In the genomic region with DNA sequence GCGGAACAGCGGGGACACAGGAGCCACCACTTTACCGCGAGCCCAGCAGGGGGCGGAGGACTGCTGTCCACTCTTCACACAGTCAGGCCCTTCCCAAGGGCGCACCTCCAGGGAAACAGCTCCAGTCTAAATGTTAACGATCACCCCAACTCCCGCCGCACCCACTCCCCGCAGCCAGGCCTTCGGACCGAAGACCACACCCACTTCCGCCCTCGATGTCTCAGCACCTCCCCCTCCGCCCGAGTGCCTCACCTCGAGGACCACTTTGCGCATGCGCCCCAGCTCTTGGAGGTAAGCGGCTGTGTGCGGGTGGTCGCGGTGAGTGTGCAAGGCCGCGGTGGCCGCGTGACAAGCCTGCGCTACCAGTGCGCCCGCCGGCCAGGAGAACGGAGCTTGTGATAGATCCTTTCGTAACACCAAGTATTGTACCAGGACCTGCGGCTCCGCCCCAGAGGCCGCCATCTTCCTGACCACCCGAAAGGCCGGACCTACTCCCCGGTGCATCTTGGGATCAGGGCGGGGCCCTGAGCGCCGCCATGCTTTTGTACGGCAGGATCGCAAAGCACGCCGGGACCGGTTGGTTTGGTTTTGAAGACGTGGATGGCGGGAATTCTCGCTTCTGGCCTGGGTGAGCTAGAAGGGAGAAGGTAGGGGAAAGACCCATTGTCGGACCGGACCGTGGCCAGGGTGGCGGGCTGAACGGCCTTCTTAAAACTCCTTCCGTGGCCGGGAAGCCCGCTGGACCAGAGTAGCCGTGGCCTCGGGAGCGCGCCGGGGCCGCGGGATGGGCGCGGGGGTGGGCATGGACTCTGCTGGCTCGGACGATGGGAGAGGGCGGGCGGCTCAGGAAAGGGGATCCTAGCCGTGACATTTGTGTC, we compare ENCODE assay signal across 8 cellular contexts.
DNase-seq lines count a peak whose midpoint lies in the region; ATAC-seq lines count a peak whose summit lies in the region.

A gene with protein sequence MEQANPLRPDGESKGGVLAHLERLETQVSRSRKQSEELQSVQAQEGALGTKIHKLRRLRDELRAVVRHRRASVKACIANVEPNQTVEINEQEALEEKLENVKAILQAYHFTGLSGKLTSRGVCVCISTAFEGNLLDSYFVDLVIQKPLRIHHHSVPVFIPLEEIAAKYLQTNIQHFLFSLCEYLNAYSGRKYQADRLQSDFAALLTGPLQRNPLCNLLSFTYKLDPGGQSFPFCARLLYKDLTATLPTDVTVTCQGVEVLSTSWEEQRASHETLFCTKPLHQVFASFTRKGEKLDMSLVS (plus strand): TSS at position 552 of the 878 bp plus-strand sequence. CDS start 495 bp downstream, outside the sequence.
A gene with protein sequence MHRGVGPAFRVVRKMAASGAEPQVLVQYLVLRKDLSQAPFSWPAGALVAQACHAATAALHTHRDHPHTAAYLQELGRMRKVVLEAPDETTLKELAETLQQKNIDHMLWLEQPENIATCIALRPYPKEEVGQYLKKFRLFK (minus strand): TSS at position 518 of the 878 bp plus-strand sequence. CDS start 14 bp downstream, at position 504.

- ATAC-seq in GM19043 (IDR thresholded peaks at IDR 0.05; ENCODE audit: low read depth, unreplicated experiment) (peak; percentile 89), HG03378 (IDR thresholded peaks at IDR 0.05; ENCODE audit: unreplicated experiment) (peak; percentile 87)
- ATAC-seq in activated CD4-positive, CD25-positive, alpha-beta regulatory T cell treated with anti-CD3 and anti-CD28 coated beads, Interleukin-2, amount 50 U/mL, for 24 hours: peak; percentile 98 to 99

- DNase-seq in Ammon's horn (ENCODE audit: low spot score): peak; percentile 97
- DNase-seq in NCI-H446 treated with DMSO at 0.1 percent for 48 hours (lab: John Stamatoyannopoulos, UW): peak; percentile 92
- DNase-seq in cerebellar cortex (ENCODE audit: low spot score): peak; percentile 97
- peak; percentile 99 for DNase-seq in islet precursor cell
- peak; percentile 89 to 93 (median 90) for DNase-seq in stimulated activated CD4-positive, alpha-beta T cell treated with anti-CD3 and anti-CD28 coated beads, Interleukin-12 subunit alpha, Interleukin-12 subunit beta, amount 100 ng/mL, for 48 hours (ENCODE audit: low read depth in 2 of 3, low spot score in 1 of 3)

Comparison
In these comparisons a context has a peak if more than half of its experiments do, and no peak if none do; other contexts are left out.
1. Peak in every context shown above with its lines: DNase-seq and ATAC-seq.